ENCODE assay signal across 1 cellular context in the genomic region with DNA sequence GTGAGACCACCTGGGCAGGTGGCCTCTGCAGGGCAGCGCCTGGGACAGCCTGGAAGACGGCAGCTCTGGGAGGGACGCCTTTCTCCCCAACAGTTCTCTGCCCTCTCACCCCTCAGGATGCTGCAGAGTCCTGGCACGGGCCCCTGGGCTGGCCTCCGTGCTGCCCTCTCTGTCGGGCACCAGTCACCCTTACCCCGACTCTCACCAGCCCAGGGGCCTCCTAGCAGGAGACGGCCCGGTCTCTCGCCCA.
TF ChIP-seq lines count a peak whose summit lies in the region.

No MANE protein-coding gene starts in this region.

TF ChIP-seq in GM23338, 12 proteins besides CTCF, POLR2A, EP300 and RAD21:
- TF ChIP-seq, protein P1, sequence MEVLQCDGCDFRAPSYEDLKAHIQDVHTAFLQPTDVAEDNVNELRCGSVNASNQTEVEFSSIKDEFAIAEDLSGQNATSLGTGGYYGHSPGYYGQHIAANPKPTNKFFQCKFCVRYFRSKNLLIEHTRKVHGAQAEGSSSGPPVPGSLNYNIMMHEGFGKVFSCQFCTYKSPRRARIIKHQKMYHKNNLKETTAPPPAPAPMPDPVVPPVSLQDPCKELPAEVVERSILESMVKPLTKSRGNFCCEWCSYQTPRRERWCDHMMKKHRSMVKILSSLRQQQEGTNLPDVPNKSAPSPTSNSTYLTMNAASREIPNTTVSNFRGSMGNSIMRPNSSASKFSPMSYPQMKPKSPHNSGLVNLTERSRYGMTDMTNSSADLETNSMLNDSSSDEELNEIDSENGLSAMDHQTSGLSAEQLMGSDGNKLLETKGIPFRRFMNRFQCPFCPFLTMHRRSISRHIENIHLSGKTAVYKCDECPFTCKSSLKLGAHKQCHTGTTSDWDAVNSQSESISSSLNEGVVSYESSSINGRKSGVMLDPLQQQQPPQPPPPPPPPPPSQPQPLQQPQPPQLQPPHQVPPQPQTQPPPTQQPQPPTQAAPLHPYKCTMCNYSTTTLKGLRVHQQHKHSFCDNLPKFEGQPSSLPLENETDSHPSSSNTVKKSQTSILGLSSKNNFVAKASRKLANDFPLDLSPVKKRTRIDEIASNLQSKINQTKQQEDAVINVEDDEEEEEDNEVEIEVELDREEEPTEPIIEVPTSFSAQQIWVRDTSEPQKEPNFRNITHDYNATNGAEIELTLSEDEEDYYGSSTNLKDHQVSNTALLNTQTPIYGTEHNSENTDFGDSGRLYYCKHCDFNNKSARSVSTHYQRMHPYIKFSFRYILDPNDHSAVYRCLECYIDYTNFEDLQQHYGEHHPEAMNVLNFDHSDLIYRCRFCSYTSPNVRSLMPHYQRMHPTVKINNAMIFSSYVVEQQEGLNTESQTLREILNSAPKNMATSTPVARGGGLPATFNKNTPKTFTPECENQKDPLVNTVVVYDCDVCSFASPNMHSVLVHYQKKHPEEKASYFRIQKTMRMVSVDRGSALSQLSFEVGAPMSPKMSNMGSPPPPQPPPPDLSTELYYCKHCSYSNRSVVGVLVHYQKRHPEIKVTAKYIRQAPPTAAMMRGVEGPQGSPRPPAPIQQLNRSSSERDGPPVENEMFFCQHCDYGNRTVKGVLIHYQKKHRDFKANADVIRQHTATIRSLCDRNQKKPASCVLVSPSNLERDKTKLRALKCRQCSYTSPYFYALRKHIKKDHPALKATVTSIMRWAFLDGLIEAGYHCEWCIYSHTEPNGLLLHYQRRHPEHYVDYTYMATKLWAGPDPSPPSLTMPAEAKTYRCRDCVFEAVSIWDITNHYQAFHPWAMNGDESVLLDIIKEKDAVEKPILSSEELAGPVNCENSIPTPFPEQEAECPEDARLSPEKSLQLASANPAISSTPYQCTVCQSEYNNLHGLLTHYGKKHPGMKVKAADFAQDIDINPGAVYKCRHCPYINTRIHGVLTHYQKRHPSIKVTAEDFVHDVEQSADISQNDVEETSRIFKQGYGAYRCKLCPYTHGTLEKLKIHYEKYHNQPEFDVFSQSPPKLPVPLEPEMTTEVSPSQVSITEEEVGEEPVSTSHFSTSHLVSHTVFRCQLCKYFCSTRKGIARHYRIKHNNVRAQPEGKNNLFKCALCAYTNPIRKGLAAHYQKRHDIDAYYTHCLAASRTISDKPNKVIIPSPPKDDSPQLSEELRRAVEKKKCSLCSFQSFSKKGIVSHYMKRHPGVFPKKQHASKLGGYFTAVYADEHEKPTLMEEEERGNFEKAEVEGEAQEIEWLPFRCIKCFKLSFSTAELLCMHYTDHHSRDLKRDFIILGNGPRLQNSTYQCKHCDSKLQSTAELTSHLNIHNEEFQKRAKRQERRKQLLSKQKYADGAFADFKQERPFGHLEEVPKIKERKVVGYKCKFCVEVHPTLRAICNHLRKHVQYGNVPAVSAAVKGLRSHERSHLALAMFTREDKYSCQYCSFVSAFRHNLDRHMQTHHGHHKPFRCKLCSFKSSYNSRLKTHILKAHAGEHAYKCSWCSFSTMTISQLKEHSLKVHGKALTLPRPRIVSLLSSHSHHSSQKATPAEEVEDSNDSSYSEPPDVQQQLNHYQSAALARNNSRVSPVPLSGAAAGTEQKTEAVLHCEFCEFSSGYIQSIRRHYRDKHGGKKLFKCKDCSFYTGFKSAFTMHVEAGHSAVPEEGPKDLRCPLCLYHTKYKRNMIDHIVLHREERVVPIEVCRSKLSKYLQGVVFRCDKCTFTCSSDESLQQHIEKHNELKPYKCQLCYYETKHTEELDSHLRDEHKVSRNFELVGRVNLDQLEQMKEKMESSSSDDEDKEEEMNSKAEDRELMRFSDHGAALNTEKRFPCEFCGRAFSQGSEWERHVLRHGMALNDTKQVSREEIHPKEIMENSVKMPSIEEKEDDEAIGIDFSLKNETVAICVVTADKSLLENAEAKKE (CRISPR knock-in tag; IDR thresholded peaks at IDR 0.05), result no peak
- TF ChIP-seq CREB1 (CRISPR knock-in tag; IDR thresholded peaks at IDR 0.05; ENCODE audit: low read depth) (no peak), JUNB (IDR thresholded peaks at IDR 0.05; ENCODE audit: unreplicated experiment) (no peak), ZNF331 (CRISPR knock-in tag; IDR thresholded peaks at IDR 0.05; ENCODE audit: low read depth) (no peak), ZNF114 (CRISPR knock-in tag; IDR thresholded peaks at IDR 0.05) (no peak), STAT1 (IDR thresholded peaks at IDR 0.05; ENCODE audit: unreplicated experiment) (no peak), POLR2AphosphoS5 (IDR thresholded peaks at IDR 0.05; ENCODE audit: low read depth) (no peak), NANOG (IDR thresholded peaks at IDR 0.05; ENCODE audit: borderline replicate concordance) (no peak)
